Comparison of ENCODE assay signal across 12 cellular contexts in genomic region chr13:33207616-33207964, GRCh38.
A peak's percentile ranks its signal among the peaks of the same experiment; 100 is the strongest.
DNase-seq lines count a peak whose midpoint lies in the region; ATAC-seq, FAIRE-seq and TF ChIP-seq lines count a peak whose summit lies in the region.
"Had no signal": no experiment of that assay in that cellular context is flagged by ENCODE, and none has a peak within 500 bp of the region (broad histone marks: within the 10 kb centered on the region; RNA-seq: fewer than 3 reads in every experiment).

No MANE protein-coding gene starts in this region.

- no peak overlapping the region for H2AFZ ChIP-seq in IMR-90 (replicated peaks; ENCODE audit: low read length, poor library complexity)
- no peak overlapping the region for H2AFZ ChIP-seq in PC-3 (ENCODE audit: low read length)

- no peak overlapping the region for H2AK5ac ChIP-seq in IMR-90 (ENCODE audit: low read depth, low read length)

- H3K14ac ChIP-seq in IMR-90 (replicated peaks; ENCODE audit: low read depth, low read length) = 0 out of 2 replicates have a peak overlapping the region, but pooled peaks have one; percentile 87

- 0 out of 2 replicates have a peak overlapping the region, but pooled peaks have one; percentile 57 for H4K91ac ChIP-seq in IMR-90 (ENCODE audit: insufficient read depth, low read depth, low read length)

- H3K27me3 ChIP-seq in IMR-90 (ENCODE audit: control insufficient read depth, insufficient read depth, low read length) (no peaks in the 10 kb centered on the region), colonic mucosa (no peaks in the 10 kb centered on the region), mucosa of rectum (ENCODE audit: control insufficient read depth in 2 of 2, insufficient read depth in 2 of 2, low read length in 2 of 2) (no peaks in the 10 kb centered on the region), PC-3 (ENCODE audit: low read length) (no peaks in the 10 kb centered on the region)

- FAIRE-seq in D721Med (lab: Jason Lieb, UNC) = no peak
- FAIRE-seq: endometrium had no signal

- BruUV-seq in IMR-90 (replicated peaks; lab: Mats Ljungman, UMichigan) (no TSS peak), PC-3 (replicated peaks; lab: Mats Ljungman, UMichigan) (no TSS peak)

- peak overlapping the region; percentile 81 for H2BK5ac ChIP-seq in IMR-90 (ENCODE audit: low read depth, low read length, poor library complexity, severe bottlenecking)

- POLR2A ChIA-PET in IMR-90 (lab: Charles Lee; ENCODE audit: unreplicated experiment) = no interaction called here
- POLR2A ChIA-PET in PC-3 (lab: Charles Lee; ENCODE audit: unreplicated experiment) = no interaction called here

- 0% methylated on average over 2 of the region's 3 CpGs; no CpG with 5 or more reads in 1 of the 2 experiments for WGBS in IMR-90 (ENCODE audit: extremely low coverage in 2 of 2, insufficient read length in 1 of 2), 2 experiments

- dilution Hi-C loops in IMR-90 (cut with HindIII; ENCODE audit: low sequenced_read_pairs, unreplicated experiment) = no loop called here

- H4K8ac ChIP-seq in IMR-90 (ENCODE audit: low read depth in 2 of 2, low read length in 2 of 2) = peak overlapping the region in 1 of 2 experiments; percentile 50; a peak in 1 of 4 replicates

- peaks cover 36% of the 10 kb centered on the region for H3K9me1 ChIP-seq in IMR-90 (ENCODE audit: insufficient read depth, low read length)

- TF ChIP-seq RAD21 in IMR-90 (IDR thresholded peaks at IDR 0.05; ENCODE audit: low read length) = no peak

- H4K20me1 ChIP-seq in IMR-90 (ENCODE audit: insufficient read depth, low read length) (peaks cover 56% of the 10 kb centered on the region), PC-3 (ENCODE audit: low read length) (no peaks in the 10 kb centered on the region)

- H3F3A ChIP-seq in PC-3 (ENCODE audit: low read length, unreplicated experiment) = no peaks in the 10 kb centered on the region

- no peak overlapping the region for H4K5ac ChIP-seq in IMR-90 (ENCODE audit: low read depth, low read length)

- H3K36me3 ChIP-seq in IMR-90 (ENCODE audit: control insufficient read depth, insufficient read depth, low read length) = peaks cover 2% of the 10 kb centered on the region; the same call in 1 of the 2 replicates
- H3K36me3 ChIP-seq in colonic mucosa = no peaks in the 10 kb centered on the region
- no peaks in the 10 kb centered on the region for H3K36me3 ChIP-seq in mucosa of rectum (ENCODE audit: control insufficient read depth in 2 of 2, insufficient read depth in 2 of 2, low read length in 2 of 2)
- peaks cover 3% of the 10 kb centered on the region; the same call in 1 of the 2 replicates for H3K36me3 ChIP-seq in PC-3 (ENCODE audit: low read depth, low read length)

- TF ChIP-seq POLR2A in IMR-90 (IDR thresholded peaks at IDR 0.05; ENCODE audit: low read depth, low read length) = no peak

- H3K4me1 ChIP-seq in IMR-90 (ENCODE audit: control insufficient read depth, insufficient read depth, low read length) = peaks cover 30% of the 10 kb centered on the region
- peaks cover 7% of the 10 kb centered on the region for H3K4me1 ChIP-seq in colonic mucosa
- peaks cover 7 to 16% of the 10 kb centered on the region in 2 donors for H3K4me1 ChIP-seq in mucosa of rectum (ENCODE audit: control insufficient read depth in 2 of 2, insufficient read depth in 2 of 2, low read length in 2 of 2)
- peaks cover 12% of the 10 kb centered on the region for H3K4me1 ChIP-seq in PC-3 (ENCODE audit: insufficient read depth, low read length)

- peak; percentile 72 for ATAC-seq in IMR-90 (ENCODE audit: low read depth)
- no peak for ATAC-seq in PC-3
- no peak for ATAC-seq in GM18907 (IDR thresholded peaks at IDR 0.05; ENCODE audit: unreplicated experiment)

- in situ Hi-C loops in IMR-90 (cut with MboI; ENCODE audit: low sequenced_read_pairs) = no loop called here

- H2BK15ac ChIP-seq in IMR-90 (ENCODE audit: low read depth, low read length) = no peak overlapping the region

- peak; percentile 46 for DNase-seq in AG08396 (ENCODE audit: low spot score)
- peak; percentile 98 for DNase-seq in IMR-90
- DNase-seq in colonic mucosa = no peak
- no peak for DNase-seq in PC-3
- DNase-seq in GM10266 (ENCODE audit: extremely low spot score) = no peak
- no peak for DNase-seq in D721Med (ENCODE audit: insufficient read length, low spot score)
- DNase-seq: activated CD4-positive, alpha-beta T cell treated with anti-CD3 and anti-CD28 coated beads for 1 hour; DND-41; Kasumi-1 had no signal

- intact Hi-C loops in IMR-90 (cut with micrococcal nuclease) (no loop called here), colonic mucosa (cut with DNase I) (no loop called here), PC-3 (cut with micrococcal nuclease) (no loop called here)

- peak overlapping the region; percentile 66; the same call in 1 of the 2 replicates for H2BK120ac ChIP-seq in IMR-90 (ENCODE audit: low read depth, low read length)

- TF ChIP-seq CTCF in IMR-90 (conservative IDR thresholded peaks at IDR 0.05; ENCODE audit: low read depth, low read length) (no peak), colonic mucosa (IDR thresholded peaks at IDR 0.05) (no peak), PC-3 (conservative IDR thresholded peaks at IDR 0.05; ENCODE audit: low read depth, low read length) (no peak), GM10266 (IDR thresholded peaks at IDR 0.05; ENCODE audit: control insufficient read depth, insufficient read depth, low read depth, missing control alignments) (no peak), D721Med (IDR thresholded peaks at IDR 0.05; ENCODE audit: insufficient read depth, missing control alignments) (no peak)

- H2BK20ac ChIP-seq in IMR-90 (ENCODE audit: low read depth, low read length) = peak overlapping the region; percentile 72; the same call in 1 of the 2 replicates

- H3K79me2 ChIP-seq in PC-3 (ENCODE audit: low read length) = peaks cover 78% of the 10 kb centered on the region

- H3K9me3 ChIP-seq in IMR-90 (ENCODE audit: control insufficient read depth, insufficient read depth, low read length) (no peaks in the 10 kb centered on the region), colonic mucosa (no peaks in the 10 kb centered on the region), mucosa of rectum (ENCODE audit: control insufficient read depth in 2 of 2, low read length in 2 of 2) (no peaks in the 10 kb centered on the region), PC-3 (ENCODE audit: low read length) (no peaks in the 10 kb centered on the region)

- H2AK9ac ChIP-seq in IMR-90 (replicated peaks; ENCODE audit: low read depth, low read length, poor library complexity) = no peak overlapping the region

- H3K4me2 ChIP-seq in IMR-90 (ENCODE audit: low read depth, low read length) (peak overlapping the region; percentile 60), PC-3 (ENCODE audit: low read length) (no peak overlapping the region)

- CTCF ChIA-PET in IMR-90 (lab: Yijun Ruan, JAX) (interaction anchor here (0.9 kb wide), 1 partner anchor 23 kb away, joined by 3 read pairs; no protein-coding TSS in a partner anchor), PC-3 (lab: Charles Lee) (no interaction called here)

- H3K79me1 ChIP-seq in IMR-90 (ENCODE audit: low read depth in 1 of 2, low read length in 2 of 2) = peaks cover 39 to 84% of the 10 kb centered on the region in 2 experiments

- no peaks in the 10 kb centered on the region for H3K9me2 ChIP-seq in PC-3 (replicated peaks; ENCODE audit: low read length)

- no peak overlapping the region for H3K56ac ChIP-seq in IMR-90 (ENCODE audit: extremely low read depth, insufficient read depth, low read length)

- H3K27ac ChIP-seq in IMR-90 (ENCODE audit: insufficient read depth, low read length) (peak overlapping the region; percentile 61), colonic mucosa (peak overlapping the region; percentile 43), mucosa of rectum (ENCODE audit: low read depth in 2 of 2, low read length in 2 of 2) (peak overlapping the region; percentile 18 to 28), PC-3 (ENCODE audit: low read length) (no peak overlapping the region)

- H3K4me3 ChIP-seq in IMR-90 (ENCODE audit: insufficient read depth, low read depth, low read length) (no peak overlapping the region), colonic mucosa (no peak overlapping the region), mucosa of rectum (ENCODE audit: low read length in 2 of 2) (no peak overlapping the region), PC-3 (ENCODE audit: low read length) (no peak overlapping the region)

- peak overlapping the region; percentile 21 for H3K23ac ChIP-seq in IMR-90 (ENCODE audit: low read depth, low read length)

- H3K4ac ChIP-seq in IMR-90 (ENCODE audit: low read depth, low read length) = peak overlapping the region; percentile 71

- H3K9ac ChIP-seq in IMR-90 (ENCODE audit: low read depth, low read length) (no peak overlapping the region; the same call in 1 of the 2 replicates), colonic mucosa (ENCODE audit: low read depth in 2 of 2, low read length in 2 of 2) (no peak overlapping the region), mucosa of rectum (ENCODE audit: low read depth in 1 of 2, low read length in 2 of 2) (no peak overlapping the region), PC-3 (ENCODE audit: low read length) (no peak overlapping the region)

- no peak overlapping the region; the same call in none of the 2 replicates for H3K18ac ChIP-seq in IMR-90 (ENCODE audit: low read depth, low read length)

TF ChIP-seq in IMR-90, 13 proteins besides CTCF, POLR2A, EP300 and RAD21:
- TF ChIP-seq MAZ (IDR thresholded peaks at IDR 0.05; ENCODE audit: borderline replicate concordance, low read depth, low read length) (peak; percentile 11; the same call in 1 of the 2 replicates), FOS (IDR thresholded peaks at IDR 0.05; ENCODE audit: low read depth, low read length) (0 out of 2 replicates have a peak, but pooled peaks have one; percentile 3), BHLHE40 (IDR thresholded peaks at IDR 0.05; ENCODE audit: low read depth, low read length) (0 out of 2 replicates have a peak, but pooled peaks have one; percentile 10), MXI1 (IDR thresholded peaks at IDR 0.05; ENCODE audit: borderline replicate concordance, low read depth, low read length) (peak; percentile 88; the same call in 1 of the 2 replicates), RCOR1 (IDR thresholded peaks at IDR 0.05; ENCODE audit: insufficient replicate concordance, low read length) (no peak), USF2 (IDR thresholded peaks at IDR 0.05; ENCODE audit: low read depth, low read length) (no peak), CEBPB (IDR thresholded peaks at IDR 0.05; ENCODE audit: low read depth, low read length) (peak; percentile 93), CHD1 (IDR thresholded peaks at IDR 0.05; ENCODE audit: low read depth, low read length) (no peak)

Comparison
In these comparisons a context has a peak if more than half of its experiments do, and no peak if none do; other contexts are left out.
1. DNase-seq: peak in AG08396 (single experiment) and IMR-90 (single experiment); none in colonic mucosa (single experiment), PC-3 (single experiment), GM10266 (single experiment) and D721Med (single experiment).